ENCODE assay signal across 32 cellular contexts in genomic region chr1:116895073-116895472, GRCh38.
"Had no signal": no experiment of that assay in that cellular context is flagged by ENCODE, and none has a peak within 500 bp of the region (broad histone marks: within the 10 kb centered on the region; RNA-seq: fewer than 3 reads in every experiment).

No MANE protein-coding gene starts in this region.

- H3K4me3 ChIP-seq: body of pancreas, breast epithelium had no signal

- H3K27ac ChIP-seq: body of pancreas, brain microvascular endothelial cell, breast epithelium, VCaP had no signal

- H3K27me3 ChIP-seq: body of pancreas, brain microvascular endothelial cell, breast epithelium had no signal

- DNase-seq: activated CD4-positive, alpha-beta memory T cell treated with anti-CD3 and anti-CD28 coated beads, Interleukin-2, amount 10 ng/mL, durations not matched to agents 7 days and 5 days; activated CD4-positive, alpha-beta T cell treated with anti-CD3 and anti-CD28 coated beads for 1 hour; activated CD4-positive, alpha-beta T cell treated with anti-CD3 and anti-CD28 coated beads for 36 hours; activated CD4-positive, alpha-beta T cell treated with anti-CD3 and anti-CD28 coated beads for 48 hours; activated CD4-positive, alpha-beta T cell treated with anti-CD3 and anti-CD28 coated beads, Interleukin-2, amount 10 ng/mL, durations not matched to agents 7 days and 5 days; activated CD4-positive, alpha-beta T cell treated with anti-CD3 and anti-CD28 coated beads, Interleukin-2, amount 50 U/mL, for 48 hours; activated CD4-positive, CD25-positive, alpha-beta regulatory T cell; activated CD8-positive, alpha-beta memory T cell treated with anti-CD3 and anti-CD28 coated beads for 24 hours; activated CD8-positive, alpha-beta memory T cell treated with anti-CD3 and anti-CD28 coated beads, Interleukin-2, amount 10 ng/mL, durations not matched to agents 7 days and 5 days; activated CD8-positive, alpha-beta memory T cell treated with anti-CD3 and anti-CD28 coated beads, Interleukin-2, amount 50 U/mL, for 48 hours; activated CD8-positive, alpha-beta T cell treated with anti-CD3 and anti-CD28 coated beads, Interleukin-2, amount 10 ng/mL, durations not matched to agents 7 days and 5 days; activated effector memory CD4-positive, alpha-beta T cell treated with Interleukin-2 at 50 U/mL for 16 hours; activated gamma-delta T cell; activated naive CD4-positive, alpha-beta T cell treated with anti-CD3 and anti-CD28 coated beads, Interleukin-2, amount 10 ng/mL, durations not matched to agents 7 days and 5 days; activated naive CD4-positive, alpha-beta T cell treated with Interleukin-2 at 50 U/mL for 16 hours; activated naive CD8-positive, alpha-beta T cell treated with anti-CD3 and anti-CD28 coated beads, Interleukin-2, amount 10 ng/mL, durations not matched to agents 7 days and 5 days; activated naive CD8-positive, alpha-beta T cell treated with anti-CD3 and anti-CD28 coated beads, Interleukin-2, amount 50 U/mL, for 24 hours; activated T-cell treated with anti-CD3 and anti-CD28 coated beads, Interleukin-2, amount 50 U/mL, for 24 hours; activated T-cell treated with anti-CD3 and anti-CD28 coated beads, Interleukin-2, amount 50 U/mL, for 48 hours; amygdala; anterior cingulate cortex; body of pancreas; brain microvascular endothelial cell; central memory CD4-positive, alpha-beta T cell; T-helper 2 cell; T-helper 9 cell had no signal

- ATAC-seq: activated CD4-positive, alpha-beta T cell treated with anti-CD3 and anti-CD28 coated beads for 36 hours; activated CD4-positive, CD25-positive, alpha-beta regulatory T cell treated with anti-CD3 and anti-CD28 coated beads, Interleukin-2, amount 50 U/mL, for 24 hours; activated CD8-positive, alpha-beta memory T cell treated with anti-CD3 and anti-CD28 coated beads, Interleukin-2, amount 10 ng/mL, durations not matched to agents 7 days and 5 days; activated CD8-positive, alpha-beta T cell treated with anti-CD3 and anti-CD28 coated beads, Interleukin-2, amount 10 ng/mL, durations not matched to agents 7 days and 5 days; activated naive CD8-positive, alpha-beta T cell treated with anti-CD3 and anti-CD28 coated beads, Interleukin-2, amount 50 U/mL, for 24 hours; body of pancreas had no signal

- H3K9me3 ChIP-seq: body of pancreas, breast epithelium had no signal

- H3K4me1 ChIP-seq: body of pancreas, breast epithelium had no signal

- H3K36me3 ChIP-seq: brain microvascular endothelial cell, breast epithelium had no signal

- FAIRE-seq: astrocyte, colon, TTC549 had no signal
